ENCODE assay signal across 8 cellular contexts in genomic region chr14:100285021-100285912, GRCh38. TPM values are rescaled to one million over a fixed set of nuclear protein-coding genes. Genes with fewer than 3 reads are reported as not detected.
DNase-seq lines count a peak whose midpoint lies in the region; ATAC-seq and TF ChIP-seq lines count a peak whose summit lies in the region.

No MANE protein-coding gene starts in this region.

- peaks cover 47% of the 10 kb centered on the region for H3K4me1 Mint-ChIP-seq in WTC11
- peaks cover 16% of the 10 kb centered on the region for H3K4me1 Mint-ChIP-seq in central memory CD8-positive, alpha-beta T cell

- peak; percentile 82 for TF ChIP-seq CTCF in WTC11 (IDR thresholded peaks at IDR 0.05)

- DNase-seq in NCI-H2029 (lab: John Stamatoyannopoulos, UW) (peak; percentile 9), NCI-H2029 treated with DMSO at 0.1 percent for 48 hours (lab: John Stamatoyannopoulos, UW) (no peak), HCEC 1CT (peak; percentile 20), MG63 (peak; percentile 50), WTC11 (ENCODE audit: low spot score) (peak; percentile 80), left kidney (ENCODE audit: low read depth, low spot score) (peak; percentile 80)
- peak; percentile 69 to 72 for DNase-seq in central memory CD8-positive, alpha-beta T cell (ENCODE audit: low spot score in 2 of 2)
- DNase-seq in stimulated activated CD4-positive, alpha-beta T cell treated with anti-CD3 and anti-CD28 coated beads, Interleukin-4, amount 100 ng/mL, for 24 hours: peak; percentile 76

- H3K9me3 ChIP-seq in MG63: no peaks in the 10 kb centered on the region

- no peaks in the 10 kb centered on the region for H3K27me3 ChIP-seq in MG63

- H3K4me3 Mint-ChIP-seq in WTC11: peak overlapping the region; percentile 64
- peak overlapping the region; percentile 81 for H3K4me3 Mint-ChIP-seq in central memory CD8-positive, alpha-beta T cell

- CTCF ChIA-PET in WTC11 (lab: Charles Lee): interaction anchor here (0.7 to 3.8 kb wide), 23 partner anchors 9 to 255 kb away, joined by 3 to 28 read pairs (median 6); partner anchors contain the start of gene DEGS2

- peak overlapping the region; percentile 58 for H3K4me3 ChIP-seq in MG63

- H3K36me3 Mint-ChIP-seq in WTC11: no peaks in the 10 kb centered on the region
- H3K36me3 Mint-ChIP-seq in central memory CD8-positive, alpha-beta T cell (ENCODE audit: insufficient read depth): peaks cover 14% of the 10 kb centered on the region

- POLR2A ChIA-PET in WTC11 (lab: Charles Lee): interaction anchor here (0.9 kb wide), 1 partner anchor 12 kb away, joined by 5 read pairs; no protein-coding TSS in a partner anchor

- H3K9me3 Mint-ChIP-seq in WTC11: no peaks in the 10 kb centered on the region
- H3K9me3 Mint-ChIP-seq in central memory CD8-positive, alpha-beta T cell: no peaks in the 10 kb centered on the region

- no peak overlapping the region; the same call in 1 of the 2 replicates for H3K27ac Mint-ChIP-seq in WTC11
- peak overlapping the region; percentile 74 for H3K27ac Mint-ChIP-seq in central memory CD8-positive, alpha-beta T cell (ENCODE audit: low read depth)

- H3K27me3 Mint-ChIP-seq in WTC11 (ENCODE audit: low read depth): no peaks in the 10 kb centered on the region
- no peaks in the 10 kb centered on the region for H3K27me3 Mint-ChIP-seq in central memory CD8-positive, alpha-beta T cell

- peak; percentile 69 for ATAC-seq in WTC11
- peak; percentile 85 for ATAC-seq in central memory CD8-positive, alpha-beta T cell (replicated peaks; ENCODE audit: extremely low read depth, poor library complexity, severe bottlenecking)

- H3K36me3 ChIP-seq in MG63: no peaks in the 10 kb centered on the region; the same call in 1 of the 2 replicates

TF ChIP-seq in WTC11, 78 proteins besides CTCF, POLR2A, EP300 and RAD21 (continues in another document):
- TF ChIP-seq, protein P1, sequence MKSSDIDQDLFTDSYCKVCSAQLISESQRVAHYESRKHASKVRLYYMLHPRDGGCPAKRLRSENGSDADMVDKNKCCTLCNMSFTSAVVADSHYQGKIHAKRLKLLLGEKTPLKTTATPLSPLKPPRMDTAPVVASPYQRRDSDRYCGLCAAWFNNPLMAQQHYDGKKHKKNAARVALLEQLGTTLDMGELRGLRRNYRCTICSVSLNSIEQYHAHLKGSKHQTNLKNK (CRISPR knock-in tag; IDR thresholded peaks at IDR 0.05): 0 out of 2 replicates have a peak, but pooled peaks have one; percentile 53
- no peak for TF ChIP-seq ZNF219 (CRISPR knock-in tag; IDR thresholded peaks at IDR 0.05; ENCODE audit: borderline replicate concordance)
- TF ChIP-seq, protein P2, sequence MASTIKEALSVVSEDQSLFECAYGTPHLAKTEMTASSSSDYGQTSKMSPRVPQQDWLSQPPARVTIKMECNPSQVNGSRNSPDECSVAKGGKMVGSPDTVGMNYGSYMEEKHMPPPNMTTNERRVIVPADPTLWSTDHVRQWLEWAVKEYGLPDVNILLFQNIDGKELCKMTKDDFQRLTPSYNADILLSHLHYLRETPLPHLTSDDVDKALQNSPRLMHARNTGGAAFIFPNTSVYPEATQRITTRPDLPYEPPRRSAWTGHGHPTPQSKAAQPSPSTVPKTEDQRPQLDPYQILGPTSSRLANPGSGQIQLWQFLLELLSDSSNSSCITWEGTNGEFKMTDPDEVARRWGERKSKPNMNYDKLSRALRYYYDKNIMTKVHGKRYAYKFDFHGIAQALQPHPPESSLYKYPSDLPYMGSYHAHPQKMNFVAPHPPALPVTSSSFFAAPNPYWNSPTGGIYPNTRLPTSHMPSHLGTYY (CRISPR knock-in tag; IDR thresholded peaks at IDR 0.05): no peak
- TF ChIP-seq, protein P3, sequence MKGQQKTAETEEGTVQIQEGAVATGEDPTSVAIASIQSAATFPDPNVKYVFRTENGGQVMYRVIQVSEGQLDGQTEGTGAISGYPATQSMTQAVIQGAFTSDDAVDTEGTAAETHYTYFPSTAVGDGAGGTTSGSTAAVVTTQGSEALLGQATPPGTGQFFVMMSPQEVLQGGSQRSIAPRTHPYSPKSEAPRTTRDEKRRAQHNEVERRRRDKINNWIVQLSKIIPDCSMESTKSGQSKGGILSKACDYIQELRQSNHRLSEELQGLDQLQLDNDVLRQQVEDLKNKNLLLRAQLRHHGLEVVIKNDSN (CRISPR knock-in tag; IDR thresholded peaks at IDR 0.05): 0 out of 2 replicates have a peak, but pooled peaks have one; percentile 34
- TF ChIP-seq TP53 (CRISPR knock-in tag; IDR thresholded peaks at IDR 0.05): no peak
- peak; percentile 86; the same call in 1 of the 2 replicates for TF ChIP-seq EMX1 (CRISPR knock-in tag; IDR thresholded peaks at IDR 0.05)
- no peak for TF ChIP-seq TEAD1 (CRISPR knock-in tag; IDR thresholded peaks at IDR 0.05)
- no peak for TF ChIP-seq IRF2 (CRISPR knock-in tag; IDR thresholded peaks at IDR 0.05; ENCODE audit: borderline replicate concordance, low read depth)
- no peak for TF ChIP-seq ZNF138 (CRISPR knock-in tag; conservative IDR thresholded peaks at IDR 0.05)
- no peak for TF ChIP-seq CBFB (CRISPR knock-in tag; IDR thresholded peaks at IDR 0.05; ENCODE audit: low read depth)
- no peak for TF ChIP-seq CDX4 (CRISPR knock-in tag; IDR thresholded peaks at IDR 0.05; ENCODE audit: borderline replicate concordance)
- 0 out of 2 replicates have a peak, but pooled peaks have one; percentile 72 for TF ChIP-seq TEAD4 (CRISPR knock-in tag; IDR thresholded peaks at IDR 0.05)
- no peak for TF ChIP-seq OVOL2 (CRISPR knock-in tag; IDR thresholded peaks at IDR 0.05; ENCODE audit: borderline replicate concordance)
- TF ChIP-seq, protein P4, sequence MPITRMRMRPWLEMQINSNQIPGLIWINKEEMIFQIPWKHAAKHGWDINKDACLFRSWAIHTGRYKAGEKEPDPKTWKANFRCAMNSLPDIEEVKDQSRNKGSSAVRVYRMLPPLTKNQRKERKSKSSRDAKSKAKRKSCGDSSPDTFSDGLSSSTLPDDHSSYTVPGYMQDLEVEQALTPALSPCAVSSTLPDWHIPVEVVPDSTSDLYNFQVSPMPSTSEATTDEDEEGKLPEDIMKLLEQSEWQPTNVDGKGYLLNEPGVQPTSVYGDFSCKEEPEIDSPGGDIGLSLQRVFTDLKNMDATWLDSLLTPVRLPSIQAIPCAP (CRISPR knock-in tag; IDR thresholded peaks at IDR 0.05): 0 out of 2 replicates have a peak, but pooled peaks have one; percentile 47
- no peak for TF ChIP-seq KAT7 (CRISPR knock-in tag; IDR thresholded peaks at IDR 0.05; ENCODE audit: borderline replicate concordance)
- TF ChIP-seq, protein P5, sequence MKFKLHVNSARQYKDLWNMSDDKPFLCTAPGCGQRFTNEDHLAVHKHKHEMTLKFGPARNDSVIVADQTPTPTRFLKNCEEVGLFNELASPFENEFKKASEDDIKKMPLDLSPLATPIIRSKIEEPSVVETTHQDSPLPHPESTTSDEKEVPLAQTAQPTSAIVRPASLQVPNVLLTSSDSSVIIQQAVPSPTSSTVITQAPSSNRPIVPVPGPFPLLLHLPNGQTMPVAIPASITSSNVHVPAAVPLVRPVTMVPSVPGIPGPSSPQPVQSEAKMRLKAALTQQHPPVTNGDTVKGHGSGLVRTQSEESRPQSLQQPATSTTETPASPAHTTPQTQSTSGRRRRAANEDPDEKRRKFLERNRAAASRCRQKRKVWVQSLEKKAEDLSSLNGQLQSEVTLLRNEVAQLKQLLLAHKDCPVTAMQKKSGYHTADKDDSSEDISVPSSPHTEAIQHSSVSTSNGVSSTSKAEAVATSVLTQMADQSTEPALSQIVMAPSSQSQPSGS (CRISPR knock-in tag; IDR thresholded peaks at IDR 0.05; ENCODE audit: borderline replicate concordance, low read depth): no peak
- no peak for TF ChIP-seq NFE2L1 (CRISPR knock-in tag; IDR thresholded peaks at IDR 0.05)
- no peak for TF ChIP-seq USF2 (CRISPR knock-in tag; IDR thresholded peaks at IDR 0.05)
- 0 out of 2 replicates have a peak, but pooled peaks have one; percentile 36 for TF ChIP-seq TCF7 (CRISPR knock-in tag; IDR thresholded peaks at IDR 0.05; ENCODE audit: low read depth)
- no peak for TF ChIP-seq MLX (CRISPR knock-in tag; IDR thresholded peaks at IDR 0.05)
- TF ChIP-seq E2F1 (CRISPR knock-in tag; IDR thresholded peaks at IDR 0.05): 0 out of 2 replicates have a peak, but pooled peaks have one; percentile 68

RNA-seq across cellular contexts. Expression of gene SLC25A29, which starts 21.0 kb away (rescaled TPM):
- 8.0 and 9.6 TPM in 2 replicates for total RNA-seq in MG63 (2014; rRNA removed; shearing (Covaris generic); ENCODE audit: low replicate concordance)
- 179 to 185 TPM (median 181 TPM) in 3 replicates for total RNA-seq in WTC11 (2021)

RNA-seq across cellular contexts. Expression of gene SLC25A47, which starts 37.9 kb away (rescaled TPM):
- not detected in 2 replicates for total RNA-seq in MG63 (2014; rRNA removed; shearing (Covaris generic); ENCODE audit: low replicate concordance)
- total RNA-seq in WTC11 (2021): not detected in 3 replicates

RNA-seq across cellular contexts. Expression of gene YY1, which starts 46.3 kb away (rescaled TPM):
- 34.1 and 45.4 TPM in 2 replicates for total RNA-seq in MG63 (2014; rRNA removed; shearing (Covaris generic); ENCODE audit: low replicate concordance)
- 78.8 to 83.1 TPM (median 81.9 TPM) in 3 replicates for total RNA-seq in WTC11 (2021)

Comparison
In these comparisons a context has a peak if more than half of its experiments do, and no peak if none do; other contexts are left out.
1. RNA of gene SLC25A29, which starts 21.0 kb away (total RNA-seq): 179 to 185 TPM in WTC11; 8.0 to 9.6 TPM in MG63; every median in the first group is over 10 times any median in the second.